Comparison of ENCODE assay signal across 1 cellular context in genomic region chr7:30920584-30921539, GRCh38.
TF ChIP-seq lines count a peak whose summit lies in the region.

No MANE protein-coding gene starts in this region.

TF ChIP-seq in K562, 482 proteins besides CTCF, POLR2A, EP300 and RAD21 (continued from another document and continues in another):
- TF ChIP-seq, protein P1, sequence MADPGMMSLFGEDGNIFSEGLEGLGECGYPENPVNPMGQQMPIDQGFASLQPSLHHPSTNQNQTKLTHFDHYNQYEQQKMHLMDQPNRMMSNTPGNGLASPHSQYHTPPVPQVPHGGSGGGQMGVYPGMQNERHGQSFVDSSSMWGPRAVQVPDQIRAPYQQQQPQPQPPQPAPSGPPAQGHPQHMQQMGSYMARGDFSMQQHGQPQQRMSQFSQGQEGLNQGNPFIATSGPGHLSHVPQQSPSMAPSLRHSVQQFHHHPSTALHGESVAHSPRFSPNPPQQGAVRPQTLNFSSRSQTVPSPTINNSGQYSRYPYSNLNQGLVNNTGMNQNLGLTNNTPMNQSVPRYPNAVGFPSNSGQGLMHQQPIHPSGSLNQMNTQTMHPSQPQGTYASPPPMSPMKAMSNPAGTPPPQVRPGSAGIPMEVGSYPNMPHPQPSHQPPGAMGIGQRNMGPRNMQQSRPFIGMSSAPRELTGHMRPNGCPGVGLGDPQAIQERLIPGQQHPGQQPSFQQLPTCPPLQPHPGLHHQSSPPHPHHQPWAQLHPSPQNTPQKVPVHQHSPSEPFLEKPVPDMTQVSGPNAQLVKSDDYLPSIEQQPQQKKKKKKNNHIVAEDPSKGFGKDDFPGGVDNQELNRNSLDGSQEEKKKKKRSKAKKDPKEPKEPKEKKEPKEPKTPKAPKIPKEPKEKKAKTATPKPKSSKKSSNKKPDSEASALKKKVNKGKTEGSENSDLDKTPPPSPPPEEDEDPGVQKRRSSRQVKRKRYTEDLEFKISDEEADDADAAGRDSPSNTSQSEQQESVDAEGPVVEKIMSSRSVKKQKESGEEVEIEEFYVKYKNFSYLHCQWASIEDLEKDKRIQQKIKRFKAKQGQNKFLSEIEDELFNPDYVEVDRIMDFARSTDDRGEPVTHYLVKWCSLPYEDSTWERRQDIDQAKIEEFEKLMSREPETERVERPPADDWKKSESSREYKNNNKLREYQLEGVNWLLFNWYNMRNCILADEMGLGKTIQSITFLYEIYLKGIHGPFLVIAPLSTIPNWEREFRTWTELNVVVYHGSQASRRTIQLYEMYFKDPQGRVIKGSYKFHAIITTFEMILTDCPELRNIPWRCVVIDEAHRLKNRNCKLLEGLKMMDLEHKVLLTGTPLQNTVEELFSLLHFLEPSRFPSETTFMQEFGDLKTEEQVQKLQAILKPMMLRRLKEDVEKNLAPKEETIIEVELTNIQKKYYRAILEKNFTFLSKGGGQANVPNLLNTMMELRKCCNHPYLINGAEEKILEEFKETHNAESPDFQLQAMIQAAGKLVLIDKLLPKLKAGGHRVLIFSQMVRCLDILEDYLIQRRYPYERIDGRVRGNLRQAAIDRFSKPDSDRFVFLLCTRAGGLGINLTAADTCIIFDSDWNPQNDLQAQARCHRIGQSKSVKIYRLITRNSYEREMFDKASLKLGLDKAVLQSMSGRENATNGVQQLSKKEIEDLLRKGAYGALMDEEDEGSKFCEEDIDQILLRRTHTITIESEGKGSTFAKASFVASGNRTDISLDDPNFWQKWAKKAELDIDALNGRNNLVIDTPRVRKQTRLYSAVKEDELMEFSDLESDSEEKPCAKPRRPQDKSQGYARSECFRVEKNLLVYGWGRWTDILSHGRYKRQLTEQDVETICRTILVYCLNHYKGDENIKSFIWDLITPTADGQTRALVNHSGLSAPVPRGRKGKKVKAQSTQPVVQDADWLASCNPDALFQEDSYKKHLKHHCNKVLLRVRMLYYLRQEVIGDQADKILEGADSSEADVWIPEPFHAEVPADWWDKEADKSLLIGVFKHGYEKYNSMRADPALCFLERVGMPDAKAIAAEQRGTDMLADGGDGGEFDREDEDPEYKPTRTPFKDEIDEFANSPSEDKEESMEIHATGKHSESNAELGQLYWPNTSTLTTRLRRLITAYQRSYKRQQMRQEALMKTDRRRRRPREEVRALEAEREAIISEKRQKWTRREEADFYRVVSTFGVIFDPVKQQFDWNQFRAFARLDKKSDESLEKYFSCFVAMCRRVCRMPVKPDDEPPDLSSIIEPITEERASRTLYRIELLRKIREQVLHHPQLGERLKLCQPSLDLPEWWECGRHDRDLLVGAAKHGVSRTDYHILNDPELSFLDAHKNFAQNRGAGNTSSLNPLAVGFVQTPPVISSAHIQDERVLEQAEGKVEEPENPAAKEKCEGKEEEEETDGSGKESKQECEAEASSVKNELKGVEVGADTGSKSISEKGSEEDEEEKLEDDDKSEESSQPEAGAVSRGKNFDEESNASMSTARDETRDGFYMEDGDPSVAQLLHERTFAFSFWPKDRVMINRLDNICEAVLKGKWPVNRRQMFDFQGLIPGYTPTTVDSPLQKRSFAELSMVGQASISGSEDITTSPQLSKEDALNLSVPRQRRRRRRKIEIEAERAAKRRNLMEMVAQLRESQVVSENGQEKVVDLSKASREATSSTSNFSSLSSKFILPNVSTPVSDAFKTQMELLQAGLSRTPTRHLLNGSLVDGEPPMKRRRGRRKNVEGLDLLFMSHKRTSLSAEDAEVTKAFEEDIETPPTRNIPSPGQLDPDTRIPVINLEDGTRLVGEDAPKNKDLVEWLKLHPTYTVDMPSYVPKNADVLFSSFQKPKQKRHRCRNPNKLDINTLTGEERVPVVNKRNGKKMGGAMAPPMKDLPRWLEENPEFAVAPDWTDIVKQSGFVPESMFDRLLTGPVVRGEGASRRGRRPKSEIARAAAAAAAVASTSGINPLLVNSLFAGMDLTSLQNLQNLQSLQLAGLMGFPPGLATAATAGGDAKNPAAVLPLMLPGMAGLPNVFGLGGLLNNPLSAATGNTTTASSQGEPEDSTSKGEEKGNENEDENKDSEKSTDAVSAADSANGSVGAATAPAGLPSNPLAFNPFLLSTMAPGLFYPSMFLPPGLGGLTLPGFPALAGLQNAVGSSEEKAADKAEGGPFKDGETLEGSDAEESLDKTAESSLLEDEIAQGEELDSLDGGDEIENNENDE (IDR thresholded peaks at IDR 0.05; ENCODE audit: low read depth, low read length), result no peak
- TF ChIP-seq RCOR1 (IDR thresholded peaks at IDR 0.05; ENCODE audit: borderline replicate concordance in 1 of 2, low read depth in 2 of 2, low read length in 2 of 2) (no peak), POU5F1 (IDR thresholded peaks at IDR 0.05; ENCODE audit: borderline replicate concordance, low read depth, low read length, partially characterized antibody) (no peak), ARID3A (IDR thresholded peaks at IDR 0.05; ENCODE audit: borderline replicate concordance, low read depth, low read length) (no peak), MED1 (CRISPR knock-in tag; IDR thresholded peaks at IDR 0.05; ENCODE audit: borderline replicate concordance) (no peak), CHD2 (IDR thresholded peaks at IDR 0.05; ENCODE audit: low read depth, low read length) (no peak), TCF7L2 (IDR thresholded peaks at IDR 0.05; ENCODE audit: low read depth, low read length) (no peak), BACH1 (tag; IDR thresholded peaks at IDR 0.05) (no peak), ARID1B (IDR thresholded peaks at IDR 0.05) (peak; percentile 72), TFAM (CRISPR knock-in tag; conservative IDR thresholded peaks at IDR 0.05) (no peak), YY1 (IDR thresholded peaks at IDR 0.05; ENCODE audit: borderline replicate concordance in 1 of 3, control insufficient read depth in 1 of 3, extremely low read depth in 1 of 3, insufficient read depth in 3 of 3, insufficient read length in 1 of 3, insufficient replicate concordance in 2 of 3, low read depth in 1 of 3, low read length in 2 of 3) (no peak), SUPT5H (IDR thresholded peaks at IDR 0.05) (no peak), CREM (IDR thresholded peaks at IDR 0.05; ENCODE audit: low read depth) (0 out of 2 replicates have a peak, but pooled peaks have one; percentile 33), ZNF512 (tag; IDR thresholded peaks at IDR 0.05) (no peak), NKRF (IDR thresholded peaks at IDR 0.05; ENCODE audit: borderline replicate concordance) (no peak), RBM25 (IDR thresholded peaks at IDR 0.05; ENCODE audit: low read depth, low read length, severe bottlenecking) (peak; percentile 75), KDM1A (IDR thresholded peaks at IDR 0.05) (peak; percentile 63 to 72), CHD1 (IDR thresholded peaks at IDR 0.05; ENCODE audit: low read length) (no peak), SMAD4 (CRISPR knock-in tag; conservative IDR thresholded peaks at IDR 0.05) (peak; percentile 48; the same call in 1 of the 2 replicates), ZNF395 (CRISPR knock-in tag; IDR thresholded peaks at IDR 0.05) (no peak), POLR3A (IDR thresholded peaks at IDR 0.05; ENCODE audit: borderline replicate concordance, extremely low read depth, insufficient read depth, insufficient read length) (no peak), HDGF (IDR thresholded peaks at IDR 0.05) (0 out of 2 replicates have a peak, but pooled peaks have one; percentile 62)
- TF ChIP-seq, protein P2, sequence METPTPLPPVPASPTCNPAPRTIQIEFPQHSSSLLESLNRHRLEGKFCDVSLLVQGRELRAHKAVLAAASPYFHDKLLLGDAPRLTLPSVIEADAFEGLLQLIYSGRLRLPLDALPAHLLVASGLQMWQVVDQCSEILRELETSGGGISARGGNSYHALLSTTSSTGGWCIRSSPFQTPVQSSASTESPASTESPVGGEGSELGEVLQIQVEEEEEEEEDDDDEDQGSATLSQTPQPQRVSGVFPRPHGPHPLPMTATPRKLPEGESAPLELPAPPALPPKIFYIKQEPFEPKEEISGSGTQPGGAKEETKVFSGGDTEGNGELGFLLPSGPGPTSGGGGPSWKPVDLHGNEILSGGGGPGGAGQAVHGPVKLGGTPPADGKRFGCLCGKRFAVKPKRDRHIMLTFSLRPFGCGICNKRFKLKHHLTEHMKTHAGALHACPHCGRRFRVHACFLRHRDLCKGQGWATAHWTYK (CRISPR knock-in tag; IDR thresholded peaks at IDR 0.05), result 0 out of 2 replicates have a peak, but pooled peaks have one; percentile 51
- TF ChIP-seq, protein P3, sequence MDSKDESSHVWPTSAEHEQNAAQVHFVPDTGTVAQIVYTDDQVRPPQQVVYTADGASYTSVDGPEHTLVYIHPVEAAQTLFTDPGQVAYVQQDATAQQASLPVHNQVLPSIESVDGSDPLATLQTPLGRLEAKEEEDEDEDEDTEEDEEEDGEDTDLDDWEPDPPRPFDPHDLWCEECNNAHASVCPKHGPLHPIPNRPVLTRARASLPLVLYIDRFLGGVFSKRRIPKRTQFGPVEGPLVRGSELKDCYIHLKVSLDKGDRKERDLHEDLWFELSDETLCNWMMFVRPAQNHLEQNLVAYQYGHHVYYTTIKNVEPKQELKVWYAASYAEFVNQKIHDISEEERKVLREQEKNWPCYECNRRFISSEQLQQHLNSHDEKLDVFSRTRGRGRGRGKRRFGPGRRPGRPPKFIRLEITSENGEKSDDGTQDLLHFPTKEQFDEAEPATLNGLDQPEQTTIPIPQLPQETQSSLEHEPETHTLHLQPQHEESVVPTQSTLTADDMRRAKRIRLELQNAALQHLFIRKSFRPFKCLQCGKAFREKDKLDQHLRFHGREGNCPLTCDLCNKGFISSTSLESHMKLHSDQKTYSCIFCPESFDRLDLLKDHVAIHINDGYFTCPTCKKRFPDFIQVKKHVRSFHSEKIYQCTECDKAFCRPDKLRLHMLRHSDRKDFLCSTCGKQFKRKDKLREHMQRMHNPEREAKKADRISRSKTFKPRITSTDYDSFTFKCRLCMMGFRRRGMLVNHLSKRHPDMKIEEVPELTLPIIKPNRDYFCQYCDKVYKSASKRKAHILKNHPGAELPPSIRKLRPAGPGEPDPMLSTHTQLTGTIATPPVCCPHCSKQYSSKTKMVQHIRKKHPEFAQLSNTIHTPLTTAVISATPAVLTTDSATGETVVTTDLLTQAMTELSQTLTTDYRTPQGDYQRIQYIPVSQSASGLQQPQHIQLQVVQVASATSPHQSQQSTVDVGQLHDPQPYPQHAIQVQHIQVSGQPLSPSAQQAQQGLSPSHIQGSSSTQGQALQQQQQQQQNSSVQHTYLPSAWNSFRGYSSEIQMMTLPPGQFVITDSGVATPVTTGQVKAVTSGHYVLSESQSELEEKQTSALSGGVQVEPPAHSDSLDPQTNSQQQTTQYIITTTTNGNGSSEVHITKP (IDR thresholded peaks at IDR 0.05; ENCODE audit: partially characterized antibody), result peak; percentile 63
